18 cellular contexts compared by ENCODE assay signal in genomic region chr17:49510059-49510719, GRCh38. TPM values are rescaled to one million over a fixed set of nuclear protein-coding genes. Genes with fewer than 3 reads are reported as not detected.
DNase-seq lines count a peak whose midpoint lies in the region; ATAC-seq and TF ChIP-seq lines count a peak whose summit lies in the region.
"Had no signal": no experiment of that assay in that cellular context is flagged by ENCODE, and none has a peak within 500 bp of the region (broad histone marks: within the 10 kb centered on the region; RNA-seq: fewer than 3 reads in every experiment).

No MANE protein-coding gene starts in this region.

- WGBS in prostate gland: 87% methylated on average over 13 of the region's 13 CpGs

- DNase-seq in NCI-H2171 treated with DMSO at 0.1 percent for 48 hours (lab: John Stamatoyannopoulos, UW): peak; percentile 9
- DNase-seq in NCI-H2171 (lab: John Stamatoyannopoulos, UW): no peak
- peak; percentile 13 for DNase-seq in OCI-LY7 (ENCODE audit: low spot score)
- no peak for DNase-seq in epithelial cell of prostate (ENCODE audit: low read depth, low spot score)
- no peak for DNase-seq in prostate gland (ENCODE audit: low spot score)
- DNase-seq in C1 segment of cervical spinal cord (lab: John Stamatoyannopoulos, UW): no peak
- DNase-seq in stimulated activated CD4-positive, alpha-beta T cell treated with anti-CD3 and anti-CD28 coated beads, Interleukin-15, amount 100 ng/mL, for 24 hours: no peak
- DNase-seq: AML-193, DMS53, GDM1, H9, IMR-90, NCI-H1105 treated with DMSO at 0.1 percent for 48 hours, NCI-H446, NCI-H526 had no signal

- no peaks in the 10 kb centered on the region for H3K36me3 ChIP-seq in OCI-LY7 (ENCODE audit: insufficient read depth, low read length)
- H3K36me3 ChIP-seq in prostate gland: no peaks in the 10 kb centered on the region

- H3K4me3 ChIP-seq in OCI-LY7 (ENCODE audit: low read depth, low read length, poor library complexity, severe bottlenecking) (no peak overlapping the region), prostate gland (no peak overlapping the region)

- H3K9me2 ChIP-seq in OCI-LY7 (ENCODE audit: insufficient read depth, low read length): no peaks in the 10 kb centered on the region

- no peak overlapping the region for H3K4me2 ChIP-seq in OCI-LY7 (ENCODE audit: low read length)
- H3K4me2 ChIP-seq: KMS-11 had no signal

- no peak for TF ChIP-seq CTCF in OCI-LY7 (conservative IDR thresholded peaks at IDR 0.05; ENCODE audit: low read length)
- no peak for TF ChIP-seq CTCF in prostate gland (IDR thresholded peaks at IDR 0.05)

- no TSS peak for BruUV-seq in OCI-LY7 (replicated peaks; lab: Mats Ljungman, UMichigan)

- no peak overlapping the region for H2AFZ ChIP-seq in OCI-LY7 (ENCODE audit: low read length)

- H3K27ac ChIP-seq in OCI-LY7 (ENCODE audit: low read depth, low read length, poor library complexity, severe bottlenecking) (no peak overlapping the region), epithelial cell of prostate (peak overlapping the region; percentile 63), prostate gland (peak overlapping the region; percentile 71)
- H3K27ac ChIP-seq: 22Rv1, KMS-11 had no signal

- CTCF ChIA-PET in OCI-LY7 (lab: Charles Lee; ENCODE audit: unreplicated experiment): interaction anchor here (0.6 to 0.9 kb wide), 3 partner anchors 20 to 59 kb away, joined by 3 read pairs; no protein-coding TSS in a partner anchor

- no peaks in the 10 kb centered on the region for H3K27me3 ChIP-seq in prostate gland (replicated peaks; ENCODE audit: insufficient read depth)

- H4K20me1 ChIP-seq in OCI-LY7 (ENCODE audit: insufficient read depth, low read length): no peaks in the 10 kb centered on the region

- no peak for TF ChIP-seq POLR2A in prostate gland (IDR thresholded peaks at IDR 0.05)

- POLR2A ChIA-PET in OCI-LY7 (lab: Charles Lee): interaction anchor here (0.6 to 1.8 kb wide), 2 partner anchors 72 to 263 kb away, joined by 3 to 5 read pairs; no protein-coding TSS in a partner anchor

- H3K9me3 ChIP-seq in OCI-LY7 (ENCODE audit: low read length): no peaks in the 10 kb centered on the region
- H3K9me3 ChIP-seq in prostate gland: no peaks in the 10 kb centered on the region

- H3K79me2 ChIP-seq in OCI-LY7 (ENCODE audit: insufficient read depth, low read depth, low read length): no peaks in the 10 kb centered on the region

- H3K4me1 ChIP-seq in OCI-LY7 (ENCODE audit: insufficient read depth, low read length, poor library complexity, severe bottlenecking) (no peaks in the 10 kb centered on the region), prostate gland (replicated peaks) (peaks cover under 1% of the 10 kb centered on the region)

- ATAC-seq in HG02610 (IDR thresholded peaks at IDR 0.05; ENCODE audit: unreplicated experiment): no peak

- intact Hi-C loops in OCI-LY7 (cut with micrococcal nuclease; ENCODE audit: unreplicated experiment) (no loop called here), prostate gland (cut with DNase I) (no loop called here)

RNA-seq across cellular contexts. Expression of gene NGFR, which starts 15.1 kb away (rescaled TPM):
- 0.13 and 1.1 TPM in 2 replicates for total RNA-seq in OCI-LY7 (2014; rRNA removed; shearing (Covaris generic))
- total RNA-seq in OCI-LY7 (2022) (0.10 and 0.17 TPM in 2 replicates), prostate gland (10 to 100 TPM; 30.1 to 34.4 TPM)

Comparison
In these comparisons a context has a peak if more than half of its experiments do, and no peak if none do; other contexts are left out.
1. DNase-seq: peak in NCI-H2171 treated with DMSO at 0.1 percent for 48 hours (single experiment) and OCI-LY7 (single experiment); none in NCI-H2171 (single experiment), epithelial cell of prostate (single experiment), prostate gland (single experiment), C1 segment of cervical spinal cord (0 of 14) and stimulated activated CD4-positive, alpha-beta T cell treated with anti-CD3 and anti-CD28 coated beads, Interleukin-15, amount 100 ng/mL, for 24 hours (single experiment).
2. RNA of gene NGFR, which starts 15.1 kb away (total RNA-seq): 30.1 to 34.4 TPM in prostate gland; 0.10 to 1.1 TPM in OCI-LY7; every median in the first group is over 10 times any median in the second.